8 cellular contexts compared by ENCODE assay signal in the genomic region with DNA sequence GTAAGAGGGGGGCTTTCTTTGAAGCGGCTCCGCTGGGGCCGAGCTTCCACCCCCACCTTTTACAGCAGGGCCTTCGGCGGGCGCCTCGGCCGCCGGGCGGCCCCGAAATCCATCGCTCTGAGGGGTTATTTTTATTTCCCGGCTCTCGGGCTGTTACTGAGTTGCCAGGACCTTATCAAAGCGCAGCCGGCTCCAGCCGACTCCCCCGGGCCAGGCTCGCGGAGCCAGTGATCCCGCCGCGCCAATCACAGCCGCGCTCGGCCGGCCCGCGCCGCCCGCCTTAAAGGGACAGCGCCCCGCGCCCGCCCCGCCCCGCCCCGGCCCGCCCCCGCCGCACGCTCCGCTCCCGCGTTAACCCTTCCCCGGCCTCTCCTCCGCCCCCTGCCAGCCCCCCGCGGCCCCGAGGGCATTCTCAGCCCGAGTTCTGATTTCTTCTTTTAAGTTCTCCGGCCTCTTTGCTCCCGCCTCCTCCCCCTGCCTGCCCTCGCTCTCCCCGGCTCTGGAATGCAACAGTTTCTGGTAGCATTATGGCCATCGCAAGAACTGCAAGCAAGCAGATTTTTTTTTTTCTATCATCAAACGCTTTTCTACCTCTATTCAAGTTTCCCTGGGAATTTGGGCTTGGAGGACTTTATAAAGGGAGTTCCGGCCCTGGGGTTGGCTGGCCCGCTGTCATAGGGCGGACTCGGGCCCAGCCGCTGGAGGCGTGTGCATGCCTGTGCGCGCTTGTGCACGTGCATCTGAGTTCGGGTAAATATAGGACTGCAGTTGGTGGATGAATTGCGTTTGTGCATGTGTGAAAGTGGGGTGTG. TPM values are rescaled to one million over a fixed set of nuclear protein-coding genes. Genes with fewer than 3 reads are reported as not detected.
A peak's percentile ranks its signal among the peaks of the same experiment; 100 is the strongest.
DNase-seq lines count a peak whose midpoint lies in the region; ATAC-seq, FAIRE-seq and TF ChIP-seq lines count a peak whose summit lies in the region.

Gene AXIN2 (minus strand): TSS at position 255 of the 812 bp plus-strand sequence. CDS start 3,028 bp downstream, outside the sequence.

- peak in 1 of 2 experiments; percentile 27; a peak in 1 of 5 replicates for TF ChIP-seq RAD21 in A549 (conservative IDR thresholded peaks at IDR 0.05 in 1 of 2, IDR thresholded peaks at IDR 0.05 in 1 of 2)

- peak within 1 kb of the TSS; percentile 82 for H3K4me3 ChIP-seq in A549
- H3K4me3 ChIP-seq in left lung: peak within 1 kb of the TSS in 1 of 2 donors; percentile 31

- ATAC-seq in A549 (peak; percentile 75 to 80), GM18867 (IDR thresholded peaks at IDR 0.05; ENCODE audit: unreplicated experiment) (peak; percentile 87), HG03135 (IDR thresholded peaks at IDR 0.05; ENCODE audit: unreplicated experiment) (peak; percentile 84), left lung (peak; percentile 69)

- peak in 1 of 2 experiments; percentile 39; a peak in 1 of 5 replicates for TF ChIP-seq EP300 in A549 (IDR thresholded peaks at IDR 0.05)

- POLR2A ChIA-PET in A549 (lab: Yijun Ruan, JAX): no interaction called here

- 4% methylated on average over 31 of the region's 68 CpGs for WGBS in A549 (ENCODE audit: missing lambda C conversion rate)

- TF ChIP-seq CTCF in A549 (IDR thresholded peaks at IDR 0.05) (no peak), left lung (IDR thresholded peaks at IDR 0.05) (no peak)

- no peak for TF ChIP-seq POLR2A in A549 (IDR thresholded peaks at IDR 0.05; ENCODE audit: low read length)

- no peaks in the 10 kb centered on the region for H3K36me3 ChIP-seq in left lung

- H3K4me1 ChIP-seq in A549 (peaks cover 43% of the 10 kb centered on the region), left lung (peaks cover 0 to 17% of the 10 kb centered on the region in 2 donors)

- FAIRE-seq in A549 (lab: Jason Lieb, UNC): no peak

- CTCF ChIA-PET in A549 (lab: Yijun Ruan, JAX): interaction anchor here (0.9 kb wide), 1 partner anchor 19 kb away, joined by 3 read pairs; no protein-coding TSS in a partner anchor

- no peaks in the 10 kb centered on the region for H3K9me3 ChIP-seq in A549
- H3K9me3 ChIP-seq in left lung: no peaks in the 10 kb centered on the region

- H3K27ac ChIP-seq in A549 (peak within 1 kb of the TSS; percentile 95 to 98), left lung (peak within 1 kb of the TSS; percentile 86 to 94)

- H3K27me3 ChIP-seq in left lung: peaks cover 0 to 70% of the 10 kb centered on the region in 2 donors

- DNase-seq in A549 (ENCODE audit: low read depth in 1 of 2, low spot score in 1 of 2): peak; percentile 90 to 99
- peak; percentile 89 for DNase-seq in NCI-H226
- peak; percentile 85 for DNase-seq in activated CD4-positive, alpha-beta T cell treated with anti-CD3 and anti-CD28 coated beads, Interleukin-2, amount 50 U/mL, for 1 hour
- peak; percentile 82 for DNase-seq in dedifferentiated amniotic fluid mesenchymal stem cell (ENCODE audit: extremely low spot score)
- DNase-seq in left lung: peak; percentile 90 to 91
- DNase-seq in stimulated activated CD4-positive, alpha-beta T cell treated with anti-CD3 and anti-CD28 coated beads, Interleukin-2, amount 100 ng/mL, for 24 hours: peak; percentile 86 to 87

- peak within 1 kb of the TSS; percentile 77 for H3K4me2 ChIP-seq in A549

- intact Hi-C loops in left lung (cut with DNase I): no loop called here

TF ChIP-seq in A549, 52 proteins besides CTCF, POLR2A, EP300 and RAD21:
- peak; percentile 78 for TF ChIP-seq BHLHE40 (IDR thresholded peaks at IDR 0.05; ENCODE audit: low read depth, low read length)
- no peak for TF ChIP-seq CBX8 (IDR thresholded peaks at IDR 0.05)
- TF ChIP-seq, protein P1, sequence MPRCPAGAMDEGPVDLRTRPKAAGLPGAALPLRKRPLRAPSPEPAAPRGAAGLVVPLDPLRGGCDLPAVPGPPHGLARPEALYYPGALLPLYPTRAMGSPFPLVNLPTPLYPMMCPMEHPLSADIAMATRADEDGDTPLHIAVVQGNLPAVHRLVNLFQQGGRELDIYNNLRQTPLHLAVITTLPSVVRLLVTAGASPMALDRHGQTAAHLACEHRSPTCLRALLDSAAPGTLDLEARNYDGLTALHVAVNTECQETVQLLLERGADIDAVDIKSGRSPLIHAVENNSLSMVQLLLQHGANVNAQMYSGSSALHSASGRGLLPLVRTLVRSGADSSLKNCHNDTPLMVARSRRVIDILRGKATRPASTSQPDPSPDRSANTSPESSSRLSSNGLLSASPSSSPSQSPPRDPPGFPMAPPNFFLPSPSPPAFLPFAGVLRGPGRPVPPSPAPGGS (IDR thresholded peaks at IDR 0.05): no peak
- TF ChIP-seq, protein P2, sequence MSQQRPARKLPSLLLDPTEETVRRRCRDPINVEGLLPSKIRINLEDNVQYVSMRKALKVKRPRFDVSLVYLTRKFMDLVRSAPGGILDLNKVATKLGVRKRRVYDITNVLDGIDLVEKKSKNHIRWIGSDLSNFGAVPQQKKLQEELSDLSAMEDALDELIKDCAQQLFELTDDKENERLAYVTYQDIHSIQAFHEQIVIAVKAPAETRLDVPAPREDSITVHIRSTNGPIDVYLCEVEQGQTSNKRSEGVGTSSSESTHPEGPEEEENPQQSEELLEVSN (IDR thresholded peaks at IDR 0.05; ENCODE audit: borderline replicate concordance, low read depth): peak; percentile 89
- TF ChIP-seq, protein P3, sequence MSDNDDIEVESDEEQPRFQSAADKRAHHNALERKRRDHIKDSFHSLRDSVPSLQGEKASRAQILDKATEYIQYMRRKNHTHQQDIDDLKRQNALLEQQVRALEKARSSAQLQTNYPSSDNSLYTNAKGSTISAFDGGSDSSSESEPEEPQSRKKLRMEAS (IDR thresholded peaks at IDR 0.05): peak; percentile 95
- 0 out of 2 replicates have a peak, but pooled peaks have one; percentile 52 for TF ChIP-seq EHF (CRISPR knock-in tag; IDR thresholded peaks at IDR 0.05)
- 0 out of 2 replicates have a peak, but pooled peaks have one; percentile 30 for TF ChIP-seq HOXB13 (CRISPR knock-in tag; IDR thresholded peaks at IDR 0.05; ENCODE audit: low read depth)
- TF ChIP-seq MAFK (IDR thresholded peaks at IDR 0.05; ENCODE audit: partially characterized antibody): peak; percentile 97
- TF ChIP-seq SMC3 (IDR thresholded peaks at IDR 0.05): peak; percentile 18; the same call in 2 of the 3 replicates

RNA-seq across cellular contexts. Expression of gene AXIN2, which starts in this region (rescaled TPM):
- polyA plus RNA-seq in A549 (2011; rRNA removed): 4.0 and 4.5 TPM in 2 replicates
- polyA plus RNA-seq in A549 (2012; cell fraction: cytosol; rRNA removed): 1.0 and 1.2 TPM in 2 replicates
- 1.9 and 2.5 TPM in 2 replicates for polyA plus RNA-seq in A549 (2012; cell fraction: nucleus; rRNA removed)
- 3.3 to 4.9 TPM (median 4.8 TPM) in 3 replicates for polyA plus RNA-seq in A549 (2017; fragmentation: RNase III; extraction: RNeasy Plus Mini Kit Qiagen cat#74134 plus additional on column Dnase treatment)
- 4.9 and 5.4 TPM in 2 replicates for polyA minus RNA-seq in A549 (2011; rRNA and poly(A)+ RNA removed)
- 10 to 100 TPM; 25.0 to 41.6 TPM for total RNA-seq in left lung
